Comparison of ENCODE assay signal across 9 cellular contexts in the genomic region with DNA sequence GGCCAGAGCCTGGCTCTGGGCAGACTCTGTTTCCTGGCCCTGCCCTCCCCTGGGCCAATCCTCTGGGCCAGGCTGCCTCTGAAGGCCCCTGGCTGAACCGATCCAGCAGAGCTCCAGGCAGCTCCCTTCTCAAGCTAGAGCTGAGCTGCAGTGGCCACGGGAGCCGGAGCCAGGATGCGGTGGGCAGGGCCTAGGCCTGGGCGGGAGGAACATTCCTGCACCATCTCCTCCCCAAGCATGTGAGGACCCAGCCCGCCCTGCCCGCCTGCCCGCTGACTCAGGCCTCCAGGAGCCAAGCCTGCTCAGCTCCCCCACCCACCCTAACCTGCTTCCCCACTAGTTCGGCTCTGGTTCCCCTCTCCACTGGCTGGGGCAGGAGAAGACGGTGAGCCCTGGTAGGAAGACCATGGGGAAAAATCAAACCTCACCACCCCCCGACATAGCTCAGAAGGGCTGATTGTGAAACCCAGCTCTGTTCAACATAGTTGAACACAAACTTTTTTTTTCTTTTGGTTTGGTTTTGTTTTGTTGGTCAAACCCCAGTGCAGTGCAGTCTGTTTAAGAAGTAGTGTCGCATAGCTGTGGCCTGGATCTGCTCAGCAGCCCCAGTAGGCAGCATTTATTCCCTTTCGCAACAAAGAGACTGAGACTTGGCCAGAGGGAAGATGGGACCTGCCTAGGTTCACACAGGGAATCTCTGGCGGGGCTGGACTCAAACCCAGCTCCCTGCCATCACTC. TPM values are rescaled to one million over a fixed set of nuclear protein-coding genes. Genes with fewer than 3 reads are reported as not detected.
DNase-seq lines count a peak whose midpoint lies in the region; ATAC-seq, FAIRE-seq and TF ChIP-seq lines count a peak whose summit lies in the region.
"Had no signal": no experiment of that assay in that cellular context is flagged by ENCODE, and none has a peak within 500 bp of the region (broad histone marks: within the 10 kb centered on the region; RNA-seq: fewer than 3 reads in every experiment).

No MANE protein-coding gene starts in this region.

- no peak for FAIRE-seq in RCC 7860 (lab: Jason Lieb, UNC)

- peaks cover 10% of the 10 kb centered on the region for H3K4me1 Mint-ChIP-seq in nephron progenitor cell
- no peaks in the 10 kb centered on the region for H3K4me1 Mint-ChIP-seq in activated T-helper 17 cell treated with anti-CD3 and anti-CD28 coated beads, Interleukin-2, amount 50 U/mL, for 72 hours

- no peaks in the 10 kb centered on the region for H3K9me3 Mint-ChIP-seq in nephron progenitor cell
- no peaks in the 10 kb centered on the region for H3K9me3 Mint-ChIP-seq in activated T-helper 17 cell treated with anti-CD3 and anti-CD28 coated beads, Interleukin-2, amount 50 U/mL, for 72 hours
- H3K9me3 Mint-ChIP-seq: CD8-positive, alpha-beta memory T cell had no signal

- ATAC-seq in HG03342 (IDR thresholded peaks at IDR 0.05; ENCODE audit: unreplicated experiment) (no peak), GM21825 (IDR thresholded peaks at IDR 0.05; ENCODE audit: unreplicated experiment) (no peak)
- no peak for ATAC-seq in activated T-helper 17 cell treated with anti-CD3 and anti-CD28 coated beads, Interleukin-2, amount 50 U/mL, for 72 hours (replicated peaks)

- peaks cover 11% of the 10 kb centered on the region for H3K36me3 Mint-ChIP-seq in nephron progenitor cell (ENCODE audit: low read depth)
- no peaks in the 10 kb centered on the region for H3K36me3 Mint-ChIP-seq in activated T-helper 17 cell treated with anti-CD3 and anti-CD28 coated beads, Interleukin-2, amount 50 U/mL, for 72 hours (ENCODE audit: low read depth)

- DNase-seq in AG08395 (ENCODE audit: low spot score) (peak; percentile 93), RCC 7860 (ENCODE audit: low spot score) (peak; percentile 80), fibroblast of mammary gland (ENCODE audit: low read depth) (peak; percentile 90), nephron progenitor cell (peak; percentile 40)
- DNase-seq in NK-92 treated with Interleukin-12 subunit alpha and Interleukin-12 subunit beta, amount 100 ng/mL, for 24 hours (lab: John Stamatoyannopoulos, UW): no peak
- DNase-seq: CD8-positive, alpha-beta memory T cell had no signal

- H3K4me3 Mint-ChIP-seq in nephron progenitor cell: no peak overlapping the region
- no peak overlapping the region for H3K4me3 Mint-ChIP-seq in activated T-helper 17 cell treated with anti-CD3 and anti-CD28 coated beads, Interleukin-2, amount 50 U/mL, for 72 hours
- H3K4me3 Mint-ChIP-seq: CD8-positive, alpha-beta memory T cell had no signal

- no peak overlapping the region for H3K27ac Mint-ChIP-seq in nephron progenitor cell
- no peak overlapping the region for H3K27ac Mint-ChIP-seq in activated T-helper 17 cell treated with anti-CD3 and anti-CD28 coated beads, Interleukin-2, amount 50 U/mL, for 72 hours

- TF ChIP-seq CTCF in fibroblast of mammary gland (conservative IDR thresholded peaks at IDR 0.05; ENCODE audit: control insufficient read depth, insufficient read depth, low read depth, low read length) (no peak), nephron progenitor cell (IDR thresholded peaks at IDR 0.05) (no peak)

- H3K27me3 Mint-ChIP-seq in nephron progenitor cell (ENCODE audit: low read depth, poor library complexity): peaks cover 11% of the 10 kb centered on the region
- H3K27me3 Mint-ChIP-seq in activated T-helper 17 cell treated with anti-CD3 and anti-CD28 coated beads, Interleukin-2, amount 50 U/mL, for 72 hours: no peaks in the 10 kb centered on the region

- no peak overlapping the region for H3K4me3 ChIP-seq in fibroblast of mammary gland (ENCODE audit: control insufficient read depth, low read depth, low read length)

RNA-seq across cellular contexts. Expression of gene SNX33, which starts 13.5 kb away (rescaled TPM):
- 10 to 100 TPM in 1 of 2 donors, 1 to 10 TPM in 1; 2.6 to 12.1 TPM for total RNA-seq in activated T-helper 17 cell treated with anti-CD3 and anti-CD28 coated beads, Interleukin-2, amount 50 U/mL, for 72 hours

RNA-seq across cellular contexts. Expression of gene IMP3, which starts 21.2 kb away (rescaled TPM):
- 100 to 1,000 TPM in 1 of 2 donors, 10 to 100 TPM in 1; 98.3 to 113 TPM for total RNA-seq in activated T-helper 17 cell treated with anti-CD3 and anti-CD28 coated beads, Interleukin-2, amount 50 U/mL, for 72 hours

RNA-seq across cellular contexts. Expression of gene SNUPN, which starts 35.7 kb away (rescaled TPM):
- total RNA-seq in activated T-helper 17 cell treated with anti-CD3 and anti-CD28 coated beads, Interleukin-2, amount 50 U/mL, for 72 hours: 10 to 100 TPM; 26.0 to 34.8 TPM

RNA-seq across cellular contexts. Expression of gene CSPG4, which starts 51.4 kb away (rescaled TPM):
- total RNA-seq in activated T-helper 17 cell treated with anti-CD3 and anti-CD28 coated beads, Interleukin-2, amount 50 U/mL, for 72 hours: under 1 TPM in 1 of 2 donors, not detected in 1; 0.02 TPM
- total RNA-seq: CD8-positive, alpha-beta memory T cell had no signal
